26 cellular contexts compared by ENCODE assay signal in the genomic region with DNA sequence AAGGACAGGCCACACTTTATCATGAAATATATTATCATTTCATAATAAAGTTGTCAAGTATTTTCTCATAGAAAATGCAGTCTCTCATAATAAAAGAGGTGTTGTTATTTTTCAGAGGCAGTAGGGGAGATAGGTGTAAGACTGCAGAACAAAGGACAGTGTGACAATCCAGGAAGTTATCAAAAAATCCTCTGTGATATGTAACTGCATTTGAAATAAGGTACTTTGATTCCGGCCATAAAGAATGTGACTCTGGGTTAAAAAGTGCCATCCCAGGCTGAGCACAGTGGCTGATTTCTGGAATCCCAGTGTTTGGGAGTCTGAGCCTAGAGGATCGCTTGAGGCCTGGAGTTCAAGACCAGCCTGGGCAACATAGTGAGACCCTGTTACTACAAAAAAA. TPM values are rescaled to one million over a fixed set of nuclear protein-coding genes. Genes with fewer than 3 reads are reported as not detected.
"Had no signal": no experiment of that assay in that cellular context is flagged by ENCODE, and none has a peak within 500 bp of the region (broad histone marks: within the 10 kb centered on the region; RNA-seq: fewer than 3 reads in every experiment).

No MANE protein-coding gene starts in this region.

- H3K27ac ChIP-seq: colonic mucosa, esophagus muscularis mucosa, gastrocnemius medialis, heart right ventricle, left ventricle myocardium inferior, neutrophil, sigmoid colon, skin epidermis, stomach, thoracic aorta had no signal

- ATAC-seq: gastrocnemius medialis; heart right ventricle; naive thymus-derived CD8-positive, alpha-beta T cell had no signal

- FAIRE-seq: urothelium cell line had no signal

- H3K4me1 ChIP-seq: colonic mucosa, esophagus muscularis mucosa, gastrocnemius medialis, heart right ventricle, left ventricle myocardium inferior, sigmoid colon, stomach had no signal

- H3K9me3 ChIP-seq: colonic mucosa, esophagus muscularis mucosa, gastrocnemius medialis, heart right ventricle, left ventricle myocardium inferior, neutrophil, sigmoid colon, stomach, thoracic aorta, transverse colon had no signal

- H3K27me3 ChIP-seq: colonic mucosa, esophagus muscularis mucosa, gastrocnemius medialis, heart right ventricle, neutrophil, sigmoid colon, stomach, transverse colon had no signal

- H3K4me3 ChIP-seq: colonic mucosa, esophagus muscularis mucosa, gastrocnemius medialis, heart right ventricle, left ventricle myocardium inferior, lung, sigmoid colon, skin epidermis, stomach, thoracic aorta, transverse colon had no signal

- H3K36me3 ChIP-seq: colonic mucosa, esophagus muscularis mucosa, gastrocnemius medialis, heart right ventricle, left ventricle myocardium inferior, neutrophil, sigmoid colon, stomach, thoracic aorta, transverse colon had no signal

- DNase-seq: colonic mucosa; effector CD4-positive, alpha-beta T cell; gastrocnemius medialis; heart right ventricle; islet precursor cell; left ventricle myocardium inferior; naive thymus-derived CD8-positive, alpha-beta T cell; sigmoid colon; stimulated activated CD4-positive, alpha-beta T cell treated with anti-CD3 and anti-CD28 coated beads, Interleukin-2, amount 100 ng/mL, for 24 hours; stomach; substantia nigra; transverse colon had no signal

RNA-seq across cellular contexts. Expression of gene TMPRSS11B, which starts 37.6 kb away (rescaled TPM):
- total RNA-seq: cerebellum; colonic mucosa; dermis microvascular lymphatic vessel endothelial cell; fibroblast of villous mesenchyme; gastrocnemius medialis; heart right ventricle; left ventricle myocardium inferior; mesenteric fat pad; mononuclear cell; naive thymus-derived CD8-positive, alpha-beta T cell; osteoblast; pulmonary artery endothelial cell; sigmoid colon; thoracic aorta; transverse colon had no signal
- polyA plus RNA-seq: naive thymus-derived CD8-positive, alpha-beta T cell; neural cell had no signal
